ENCODE assay signal across 21 cellular contexts in genomic region chr5:115699967-115700366, GRCh38.
A peak's percentile ranks its signal among the peaks of the same experiment; 100 is the strongest.
DNase-seq lines count a peak whose midpoint lies in the region; ATAC-seq, FAIRE-seq and TF ChIP-seq lines count a peak whose summit lies in the region.
"Had no signal": no experiment of that assay in that cellular context is flagged by ENCODE, and none has a peak within 500 bp of the region (broad histone marks: within the 10 kb centered on the region; RNA-seq: fewer than 3 reads in every experiment).

No MANE protein-coding gene starts in this region.

- no peak overlapping the region for H2AK5ac ChIP-seq in IMR-90 (ENCODE audit: low read depth, low read length)

- H2BK15ac ChIP-seq in IMR-90 (ENCODE audit: low read depth, low read length), result no peak overlapping the region

- DNase-seq in IMR-90 (no peak), K562 (ENCODE audit: extremely low read depth in 1 of 4, low spot score in 3 of 4) (no peak), HepG2 (ENCODE audit: low spot score) (no peak), right lobe of liver (no peak), SKM-1 (lab: John Stamatoyannopoulos, UW; ENCODE audit: unreplicated experiment) (no peak), DMS 273 (lab: John Stamatoyannopoulos, UW; ENCODE audit: unreplicated experiment) (no peak)
- DNase-seq: 8988T; ACHN; BE2C; C1 segment of cervical spinal cord; CD4-positive, alpha-beta memory T cell; CD4-positive, CD25-positive, alpha-beta regulatory T cell; CD8-positive, alpha-beta memory T cell; COR-L47; DMS79 treated with DMSO at 0.1 percent for 48 hours; GF-D8 had no signal

- TF ChIP-seq POLR2A in IMR-90 (IDR thresholded peaks at IDR 0.05; ENCODE audit: low read depth, low read length), result no peak
- no peak for TF ChIP-seq POLR2A in K562 (conservative IDR thresholded peaks at IDR 0.05)
- TF ChIP-seq POLR2A in HepG2 (IDR thresholded peaks at IDR 0.05; ENCODE audit: insufficient read depth in 1 of 2, low read depth in 2 of 2, low read length in 2 of 2), result no peak
- TF ChIP-seq POLR2A in right lobe of liver (IDR thresholded peaks at IDR 0.05), result no peak
- TF ChIP-seq POLR2A in GM18505 (IDR thresholded peaks at IDR 0.05; ENCODE audit: borderline replicate concordance, extremely low read depth, insufficient read depth, insufficient read length), result no peak

- H3K23ac ChIP-seq in IMR-90 (ENCODE audit: low read depth, low read length), result no peak overlapping the region

- no peak overlapping the region for H3K56ac ChIP-seq in IMR-90 (ENCODE audit: extremely low read depth, insufficient read depth, low read length)

- no peak overlapping the region for H4K8ac ChIP-seq in IMR-90 (ENCODE audit: low read depth in 2 of 2, low read length in 2 of 2)

- H3K4me1 ChIP-seq in IMR-90 (ENCODE audit: control insufficient read depth, insufficient read depth, low read length), result no peaks in the 10 kb centered on the region
- H3K4me1 ChIP-seq in K562 (replicated peaks in 1 of 2; ENCODE audit: control insufficient read depth in 2 of 2, insufficient read depth in 2 of 2, low read length in 2 of 2), result no peaks in the 10 kb centered on the region; a peak in 1 of 5 replicates
- H3K4me1 ChIP-seq in HepG2 (ENCODE audit: insufficient read depth, low read length), result peaks cover 13% of the 10 kb centered on the region
- peaks cover 0 to 31% (median 9%) of the 10 kb centered on the region in 4 donors for H3K4me1 ChIP-seq in right lobe of liver
- H3K4me1 ChIP-seq: BE2C, BLaER1 had no signal

- TF ChIP-seq CTCF in IMR-90 (conservative IDR thresholded peaks at IDR 0.05; ENCODE audit: low read depth, low read length) (no peak), K562 (IDR thresholded peaks at IDR 0.05 in 2 of 3, conservative IDR thresholded peaks at IDR 0.05 in 1 of 3; ENCODE audit: insufficient read depth in 2 of 3, low read depth in 1 of 3, low read length in 3 of 3) (no peak), HepG2 (CRISPR knock-in tag; IDR thresholded peaks at IDR 0.05) (no peak), right lobe of liver (IDR thresholded peaks at IDR 0.05) (no peak)

- CTCF ChIA-PET in IMR-90 (lab: Yijun Ruan, JAX), result no interaction called here
- CTCF ChIA-PET in K562 (lab: Yijun Ruan, JAX; ENCODE audit: low intra/inter-chr PET ratio), result no interaction called here
- CTCF ChIA-PET in HepG2 (lab: Yijun Ruan, JAX; ENCODE audit: low intra/inter-chr PET ratio, low total read pairs), result no interaction called here

- H3K9me3 ChIP-seq in IMR-90 (ENCODE audit: control insufficient read depth, insufficient read depth, low read length) (no peaks in the 10 kb centered on the region), K562 (replicated peaks; ENCODE audit: control insufficient read depth, insufficient read depth, low read depth, low read length) (no peaks in the 10 kb centered on the region), HepG2 (ENCODE audit: low read length) (no peaks in the 10 kb centered on the region), right lobe of liver (no peaks in the 10 kb centered on the region)
- H3K9me3 ChIP-seq: BE2C, BLaER1 had no signal

- H2BK120ac ChIP-seq in IMR-90 (ENCODE audit: low read depth, low read length), result no peak overlapping the region

- H2BK20ac ChIP-seq in IMR-90 (ENCODE audit: low read depth, low read length), result no peak overlapping the region

- no peak overlapping the region for H2BK5ac ChIP-seq in IMR-90 (ENCODE audit: low read depth, low read length, poor library complexity, severe bottlenecking)

- intact Hi-C loops in IMR-90 (cut with micrococcal nuclease) (no loop called here), K562 (cut with micrococcal nuclease) (no loop called here), HepG2 (cut with micrococcal nuclease; ENCODE audit: unreplicated experiment) (no loop called here), right lobe of liver (cut with DNase I) (no loop called here)

- H3K9me1 ChIP-seq in IMR-90 (ENCODE audit: insufficient read depth, low read length) (no peaks in the 10 kb centered on the region), K562 (ENCODE audit: control insufficient read depth, insufficient read depth, low read length) (no peaks in the 10 kb centered on the region)

- no peak for TF ChIP-seq RAD21 in IMR-90 (IDR thresholded peaks at IDR 0.05; ENCODE audit: low read length)
- TF ChIP-seq RAD21 in K562 (CRISPR knock-in tag; conservative IDR thresholded peaks at IDR 0.05 in 1 of 2, IDR thresholded peaks at IDR 0.05 in 1 of 2), result no peak
- TF ChIP-seq RAD21 in HepG2 (CRISPR knock-in tag; IDR thresholded peaks at IDR 0.05), result no peak

- in situ Hi-C loops in IMR-90 (cut with MboI; ENCODE audit: low sequenced_read_pairs), result no loop called here
- in situ Hi-C loops in K562 (cut with MboI), result no loop called here
- in situ Hi-C loops in HepG2 (cut with HindIII; ENCODE audit: extremely low pct_ligation_motif_present, low pct_unique_long_range_greater_than_20kb), result no loop called here

- no peak overlapping the region for H3K4me3 ChIP-seq in IMR-90 (ENCODE audit: insufficient read depth, low read depth, low read length)
- H3K4me3 ChIP-seq in K562, result no peak overlapping the region
- no peak overlapping the region for H3K4me3 ChIP-seq in HepG2 (replicated peaks in 1 of 3; ENCODE audit: insufficient read depth in 1 of 3, low read depth in 2 of 3, low read length in 3 of 3)
- no peak overlapping the region for H3K4me3 ChIP-seq in right lobe of liver
- H3K4me3 ChIP-seq: BLaER1 had no signal

- TF ChIP-seq EP300 in K562 (IDR thresholded peaks at IDR 0.05; ENCODE audit: low read length) (no peak), HepG2 (IDR thresholded peaks at IDR 0.05; ENCODE audit: low read depth in 2 of 2, low read length in 2 of 2) (no peak), HepG2 (CRISPR knock-in tag; IDR thresholded peaks at IDR 0.05; ENCODE audit: borderline replicate concordance) (no peak)

- H3K18ac ChIP-seq in IMR-90 (ENCODE audit: low read depth, low read length), result no peak overlapping the region

- no peak overlapping the region for H4K5ac ChIP-seq in IMR-90 (ENCODE audit: low read depth, low read length)

- H3K79me2 ChIP-seq in K562 (ENCODE audit: control insufficient read depth, insufficient read depth, low read length) (no peaks in the 10 kb centered on the region), HepG2 (ENCODE audit: insufficient read depth, low read length) (no peaks in the 10 kb centered on the region)

- H2AFZ ChIP-seq in IMR-90 (replicated peaks; ENCODE audit: low read length, poor library complexity), result no peak overlapping the region
- H2AFZ ChIP-seq in K562 (ENCODE audit: low read depth, low read length), result no peak overlapping the region
- no peak overlapping the region for H2AFZ ChIP-seq in HepG2 (ENCODE audit: low read length)

- H4K20me1 ChIP-seq in IMR-90 (ENCODE audit: insufficient read depth, low read length) (no peaks in the 10 kb centered on the region), K562 (replicated peaks; ENCODE audit: control insufficient read depth, insufficient read depth, low read length) (no peaks in the 10 kb centered on the region), HepG2 (ENCODE audit: insufficient read depth, low read length) (no peaks in the 10 kb centered on the region)
- H4K20me1 ChIP-seq: BLaER1 had no signal

- no peak overlapping the region for H3K27ac ChIP-seq in IMR-90 (ENCODE audit: insufficient read depth, low read length)
- H3K27ac ChIP-seq in K562 (ENCODE audit: extremely low read depth, low read depth, low read length), result no peak overlapping the region
- no peak overlapping the region for H3K27ac ChIP-seq in HepG2 (ENCODE audit: extremely low read length, insufficient read depth, low read length)
- peak overlapping the region in 2 of 3 donors; percentile 74 to 82 for H3K27ac ChIP-seq in right lobe of liver
- H3K27ac ChIP-seq: BLaER1 had no signal

- no peak overlapping the region for H4K91ac ChIP-seq in IMR-90 (ENCODE audit: insufficient read depth, low read depth, low read length)

- H3K79me1 ChIP-seq in IMR-90 (ENCODE audit: low read depth in 1 of 2, low read length in 2 of 2), result no peaks in the 10 kb centered on the region

- BruUV-seq in IMR-90 (replicated peaks; lab: Mats Ljungman, UMichigan) (no TSS peak), K562 (replicated peaks; lab: Mats Ljungman, UMichigan) (no TSS peak), HepG2 (replicated peaks; lab: Mats Ljungman, UMichigan) (no TSS peak)

- H3K9ac ChIP-seq in IMR-90 (ENCODE audit: low read depth, low read length), result no peak overlapping the region
- H3K9ac ChIP-seq in K562 (ENCODE audit: insufficient read depth in 1 of 2, low read depth in 2 of 2, low read length in 2 of 2), result no peak overlapping the region
- no peak overlapping the region for H3K9ac ChIP-seq in HepG2 (ENCODE audit: insufficient read depth, low read depth, low read length)
- H3K9ac ChIP-seq: BLaER1 had no signal

- H3K36me3 ChIP-seq in IMR-90 (ENCODE audit: control insufficient read depth, insufficient read depth, low read length) (no peaks in the 10 kb centered on the region), K562 (ENCODE audit: control insufficient read depth, insufficient read depth, low read length) (no peaks in the 10 kb centered on the region), HepG2 (replicated peaks in 1 of 2; ENCODE audit: control insufficient read depth in 1 of 2, insufficient read depth in 2 of 2, low read length in 2 of 2) (no peaks in the 10 kb centered on the region), right lobe of liver (no peaks in the 10 kb centered on the region)
- H3K36me3 ChIP-seq: BE2C, BLaER1 had no signal

- FAIRE-seq in K562 (lab: Jason Lieb, UNC), result no peak
- no peak for FAIRE-seq in HepG2 (lab: Jason Lieb, UNC)
- FAIRE-seq: A204.1, G401.6, GM18507 had no signal

- H3K4me2 ChIP-seq in IMR-90 (ENCODE audit: low read depth, low read length), result no peak overlapping the region
- no peak overlapping the region for H3K4me2 ChIP-seq in K562 (ENCODE audit: insufficient read depth, low read length)
- peak overlapping the region; percentile 27; the same call in 1 of the 2 replicates for H3K4me2 ChIP-seq in HepG2 (ENCODE audit: low read depth, low read length)
- H3K4me2 ChIP-seq: BLaER1 had no signal

- H3K14ac ChIP-seq in IMR-90 (replicated peaks; ENCODE audit: low read depth, low read length), result no peak overlapping the region

- no peak overlapping the region for H2AK9ac ChIP-seq in IMR-90 (replicated peaks; ENCODE audit: low read depth, low read length, poor library complexity)

- POLR2A ChIA-PET in IMR-90 (lab: Charles Lee; ENCODE audit: unreplicated experiment), result no interaction called here
- POLR2A ChIA-PET in K562 (lab: Yijun Ruan, JAX), result interaction anchor here (1.0 kb wide), 1 partner anchor 75 kb away, joined by 3 read pairs; no protein-coding TSS in a partner anchor
- POLR2A ChIA-PET in HepG2 (lab: Yijun Ruan, JAX), result no interaction called here

- H3K27me3 ChIP-seq in IMR-90 (ENCODE audit: control insufficient read depth, insufficient read depth, low read length) (peaks cover 3% of the 10 kb centered on the region), K562 (ENCODE audit: control insufficient read depth in 2 of 2, insufficient read depth in 2 of 2, low read length in 2 of 2) (no peaks in the 10 kb centered on the region), HepG2 (ENCODE audit: control insufficient read depth in 1 of 2, insufficient read depth in 2 of 2, low read length in 2 of 2) (no peaks in the 10 kb centered on the region), right lobe of liver (no peaks in the 10 kb centered on the region)
- H3K27me3 ChIP-seq: BE2C, BLaER1 had no signal

- WGBS in IMR-90 (ENCODE audit: extremely low coverage in 2 of 2, insufficient read length in 1 of 2), 2 experiments, result 20% methylated on average over 1 of the region's 3 CpGs; no CpG with 5 or more reads in 1 of the 2 experiments
- WGBS in K562 (ENCODE audit: insufficient coverage, low coverage, missing lambda C conversion rate), result 4% methylated on average over 3 of the region's 3 CpGs
- whole genome bisulfite sequencing in HepG2 (ENCODE audit: low lambda C conversion rate), result 2% methylated on average over 3 of the region's 3 CpGs
- 22% methylated on average over 3 of the region's 3 CpGs for WGBS in right lobe of liver (ENCODE audit: insufficient coverage, low coverage, low lambda C conversion rate, missing lambda C conversion rate)

- dilution Hi-C loops in IMR-90 (cut with HindIII; ENCODE audit: low sequenced_read_pairs, unreplicated experiment), result no loop called here

- ATAC-seq in IMR-90 (ENCODE audit: low read depth) (no peak), K562 (no peak), HepG2 (no peak), right lobe of liver (peak; percentile 69 to 89 (median 84)), GM18505 (IDR thresholded peaks at IDR 0.05; ENCODE audit: unreplicated experiment) (no peak)

- H3K4ac ChIP-seq in IMR-90 (ENCODE audit: low read depth, low read length), result no peak overlapping the region

Comparison
In these comparisons a context has a peak if more than half of its experiments do, and no peak if none do; other contexts are left out.
1. ATAC-seq: peak in right lobe of liver (4 of 4); none in IMR-90 (single experiment), K562 (single experiment), HepG2 (single experiment) and GM18505 (single experiment).
2. H3K27ac ChIP-seq: peak in right lobe of liver (2 of 3); none in IMR-90 (single experiment), K562 (single experiment) and HepG2 (single experiment).